ENCODE assay signal across 22 cellular contexts in genomic region chr3:74121761-74122160, GRCh38.
"Had no signal": no experiment of that assay in that cellular context is flagged by ENCODE, and none has a peak within 500 bp of the region (broad histone marks: within the 10 kb centered on the region; RNA-seq: fewer than 3 reads in every experiment).

No MANE protein-coding gene starts in this region.

- DNase-seq: Karpas-422, KG1, MM.1S, NCI-H1048, NCI-H1105, NCI-H1417, NCI-H1436 treated with DMSO at 0.1 percent for 48 hours, NCI-H1694, NCI-H187 treated with DMSO at 0.1 percent for 48 hours, NCI-H2029 treated with DMSO at 0.1 percent for 48 hours, NCI-H2171 treated with DMSO at 0.1 percent for 48 hours, NCI-H345, NCI-H446 treated with DMSO at 0.1 percent for 48 hours, NCI-H510A treated with DMSO at 0.1 percent for 48 hours, NCI-H526, NCI-H774, PC-3, SHP77, SK-N-SH, SW 1271 had no signal

- H3K27ac ChIP-seq: RWPE1 had no signal

- H3K9me3 ChIP-seq: SK-N-SH had no signal

- H3K4me2 ChIP-seq: SK-N-SH had no signal

- ATAC-seq: Panc1, PC-3 had no signal

- H3K9ac ChIP-seq: SK-N-SH had no signal
